ENCODE assay signal across 31 cellular contexts in the genomic region with DNA sequence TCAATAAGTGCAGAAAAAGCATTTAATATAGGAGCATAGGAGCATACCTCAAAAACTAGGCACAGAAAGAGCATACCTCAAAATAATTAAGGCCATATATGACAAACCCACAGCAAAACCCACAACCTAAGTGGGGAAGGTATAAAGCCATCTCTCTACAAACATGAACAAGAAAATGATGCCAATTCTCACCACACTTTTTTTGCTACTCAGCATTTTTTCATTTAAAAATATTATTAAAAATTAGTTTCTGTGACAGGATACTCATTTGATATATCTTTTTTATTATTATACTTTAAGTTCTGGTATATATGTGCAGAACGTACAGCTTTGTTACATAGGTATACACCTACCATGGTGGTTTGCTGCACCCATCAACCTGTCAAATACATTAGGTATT.
"Had no signal": no experiment of that assay in that cellular context is flagged by ENCODE, and none has a peak within 500 bp of the region (broad histone marks: within the 10 kb centered on the region; RNA-seq: fewer than 3 reads in every experiment).

No MANE protein-coding gene starts in this region.

- H3K27me3 Mint-ChIP-seq: progenitor cell of endocrine pancreas; stimulated activated memory B cell treated with anti-CD40 and anti-IgM and Interleukin-4, amounts not matched to agents 10 μg/mL and 1 μg/mL and 100 μg/mL, for 72 hours; stimulated activated naive CD8-positive, alpha-beta T cell treated with anti-CD3 and anti-CD28 coated beads, Interleukin-15, amount 100 ng/mL, for 72 hours; type B pancreatic cell had no signal

- H3K27ac Mint-ChIP-seq: natural killer cell; nephron; neural progenitor cell; stimulated activated memory B cell treated with anti-CD40 and anti-IgM and Interleukin-4, amounts not matched to agents 10 μg/mL and 1 μg/mL and 100 μg/mL, for 72 hours; stimulated activated naive CD8-positive, alpha-beta T cell treated with anti-CD3 and anti-CD28 coated beads, Interleukin-15, amount 100 ng/mL, for 72 hours; type B pancreatic cell had no signal

- H3K4me3 ChIP-seq: neural progenitor cell, ovary, psoas muscle, skin epidermis, smooth muscle cell, spleen, suprapubic skin, testis, tibial artery, transverse colon, upper lobe of right lung, uterus had no signal

- H3K4me1 ChIP-seq: neural progenitor cell, parathyroid adenoma, psoas muscle, spleen, suprapubic skin, testis, tibial artery, transverse colon, upper lobe of right lung, uterus had no signal

- H3K36me3 Mint-ChIP-seq: natural killer cell; neural progenitor cell; stimulated activated memory B cell treated with anti-CD40 and anti-IgM and Interleukin-4, amounts not matched to agents 10 μg/mL and 1 μg/mL and 100 μg/mL, for 72 hours; type B pancreatic cell had no signal

- H3K27ac ChIP-seq: neural progenitor cell, ovary, parathyroid adenoma, psoas muscle, skin epidermis, spleen, suprapubic skin, testis, tibial artery, transverse colon, upper lobe of right lung, uterus had no signal

- H3K27me3 ChIP-seq: neural progenitor cell, ovary, spleen, suprapubic skin, testis, tibial artery, transverse colon, upper lobe of right lung, uterus had no signal

- DNase-seq: natural killer cell; occipital lobe; ovary; posterior cingulate gyrus; psoas muscle; right cardiac atrium; spleen; stimulated activated CD4-positive, alpha-beta T cell treated with anti-CD3 and anti-CD28 coated beads, Interleukin-12 subunit alpha, Interleukin-12 subunit beta, amount 100 ng/mL, for 4 hours; stimulated activated CD4-positive, alpha-beta T cell treated with anti-CD3 and anti-CD28 coated beads, Interleukin-1b, Interleukin-23, amount 100 ng/mL, for 48 hours; stimulated activated CD4-positive, alpha-beta T cell treated with anti-CD3 and anti-CD28 coated beads, Interleukin-4, amount 100 ng/mL, for 1 hour; stimulated activated CD4-positive, alpha-beta T cell treated with anti-CD3 and anti-CD28 coated beads, Interleukin-4, amount 100 ng/mL, for 4 hours; stimulated activated CD8-positive, alpha-beta memory T cell treated with anti-CD3 and anti-CD28 coated beads, Interleukin-4, amount 100 ng/mL, for 48 hours; stimulated activated naive CD4-positive, alpha-beta T cell; stimulated activated naive CD8-positive, alpha-beta T cell treated with anti-CD3 and anti-CD28 coated beads, Interleukin-15, amount 100 ng/mL, for 72 hours; stimulated activated naive CD8-positive, alpha-beta T cell treated with anti-CD3 and anti-CD28 coated beads, Interleukin-15, Interleukin-2, amounts not matched to agents 100 U/mL and 50 U/mL, for 24 hours; substantia nigra; testis; tibial artery; transverse colon; upper lobe of right lung; uterus had no signal

- H3K79me2 ChIP-seq: parathyroid adenoma had no signal

- H3K4me2 ChIP-seq: neural progenitor cell, smooth muscle cell had no signal

- H2AFZ ChIP-seq: neural progenitor cell, parathyroid adenoma had no signal

- ATAC-seq: natural killer cell; psoas muscle; right cardiac atrium; sciatic nerve; stimulated activated memory B cell treated with anti-CD40 and anti-IgM and Interleukin-4, amounts not matched to agents 10 μg/mL and 1 μg/mL and 100 μg/mL, for 72 hours; stimulated activated naive CD8-positive, alpha-beta T cell treated with anti-CD3 and anti-CD28 coated beads, Interleukin-15, amount 100 ng/mL, for 72 hours; stimulated activated naive CD8-positive, alpha-beta T cell treated with anti-CD3 and anti-CD28 coated beads, Interleukin-15, Interleukin-2, amounts not matched to agents 100 U/mL and 50 U/mL, for 24 hours; upper lobe of right lung had no signal

- H3K36me3 ChIP-seq: neural progenitor cell, ovary, spleen, suprapubic skin, tibial artery, transverse colon, upper lobe of right lung, uterus had no signal

- H3K4me1 Mint-ChIP-seq: natural killer cell; nephron; neural progenitor cell; stimulated activated memory B cell treated with anti-CD40 and anti-IgM and Interleukin-4, amounts not matched to agents 10 μg/mL and 1 μg/mL and 100 μg/mL, for 72 hours; stimulated activated naive CD8-positive, alpha-beta T cell treated with anti-CD3 and anti-CD28 coated beads, Interleukin-15, amount 100 ng/mL, for 72 hours had no signal

- H3K9me3 ChIP-seq: ovary, psoas muscle, suprapubic skin, testis, tibial artery, transverse colon, upper lobe of right lung, uterus had no signal

- H3K9ac ChIP-seq: neural progenitor cell, parathyroid adenoma had no signal

- H3K4me3 Mint-ChIP-seq: natural killer cell; nephron; neural progenitor cell; stimulated activated memory B cell treated with anti-CD40 and anti-IgM and Interleukin-4, amounts not matched to agents 10 μg/mL and 1 μg/mL and 100 μg/mL, for 72 hours; stimulated activated naive CD8-positive, alpha-beta T cell treated with anti-CD3 and anti-CD28 coated beads, Interleukin-15, amount 100 ng/mL, for 72 hours; type B pancreatic cell had no signal
